ENCODE assay signal across 8 cellular contexts in genomic region chr6:33634203-33634727, GRCh38. TPM values are rescaled to one million over a fixed set of nuclear protein-coding genes. Genes with fewer than 3 reads are reported as not detected.
A peak's percentile ranks its signal among the peaks of the same experiment; 100 is the strongest.
DNase-seq lines count a peak whose midpoint lies in the region; ATAC-seq, FAIRE-seq and TF ChIP-seq lines count a peak whose summit lies in the region.

No MANE protein-coding gene starts in this region.

- no peaks in the 10 kb centered on the region for H3K36me3 ChIP-seq in MM.1S (replicated peaks; ENCODE audit: insufficient read depth, low read length)
- peaks cover 10% of the 10 kb centered on the region for H3K36me3 ChIP-seq in bronchial epithelial cell (ENCODE audit: control insufficient read depth, insufficient read depth, low read length)

- DNase-seq in AG08396 (ENCODE audit: low spot score): peak; percentile 71
- no peak for DNase-seq in MM.1S
- DNase-seq in bronchial epithelial cell (ENCODE audit: low read depth): no peak
- no peak for DNase-seq in mesothelial cell of epicardium (ENCODE audit: low spot score in 2 of 2, unreplicated experiment in 2 of 2)
- no peak for DNase-seq in GM10248 (ENCODE audit: extremely low spot score)
- DNase-seq in D721Med (ENCODE audit: insufficient read length, low spot score): no peak
- no peak for DNase-seq in NK-92 (lab: John Stamatoyannopoulos, UW; ENCODE audit: unreplicated experiment)

- CTCF ChIA-PET in GM10248 (lab: Yijun Ruan, JAX): interaction anchor here (0.6 to 3.7 kb wide), 7 partner anchors 9 to 66 kb away, joined by 3 to 12 read pairs (median 3); partner anchors contain the start of gene BAK1

- H3K79me2 ChIP-seq in MM.1S (ENCODE audit: low read length): peaks cover 88% of the 10 kb centered on the region

- no peak overlapping the region for H3K9ac ChIP-seq in MM.1S (ENCODE audit: low read length)

- peaks cover 41% of the 10 kb centered on the region for H3K27me3 Mint-ChIP-seq in mesothelial cell of epicardium (ENCODE audit: low read depth)

- peaks cover 17% of the 10 kb centered on the region for H4K20me1 ChIP-seq in MM.1S (ENCODE audit: insufficient read depth, low read length)

- H3K27ac ChIP-seq in MM.1S (ENCODE audit: low read length): no peak overlapping the region

- H3K9me3 ChIP-seq in MM.1S (replicated peaks; ENCODE audit: insufficient read depth, low read length): no peaks in the 10 kb centered on the region

- H3K9me2 ChIP-seq in MM.1S (replicated peaks; ENCODE audit: insufficient read depth, low read length): no peaks in the 10 kb centered on the region

- no peak overlapping the region for H2AFZ ChIP-seq in MM.1S (ENCODE audit: low read length)

- H3K4me3 ChIP-seq in MM.1S (ENCODE audit: low read length) (peak overlapping the region; percentile 34; the same call in 1 of the 2 replicates), bronchial epithelial cell (ENCODE audit: low read depth, low read length) (peak overlapping the region; percentile 35)

- peaks cover 10% of the 10 kb centered on the region for H3K4me1 ChIP-seq in MM.1S (ENCODE audit: low read length)

- POLR2A ChIA-PET in GM10248 (lab: Yijun Ruan, JAX): interaction anchor here (0.6 to 0.8 kb wide), 2 partner anchors 13 to 57 kb away, joined by 3 read pairs; partner anchors contain the start of gene ITPR3

- H3K36me3 Mint-ChIP-seq in mesothelial cell of epicardium: no peaks in the 10 kb centered on the region

- peak overlapping the region; percentile 80 for H3K4me3 Mint-ChIP-seq in mesothelial cell of epicardium

- H3K4me2 ChIP-seq in MM.1S (ENCODE audit: low read depth, low read length): peak overlapping the region; percentile 64

- no peaks in the 10 kb centered on the region for H3K9me3 Mint-ChIP-seq in mesothelial cell of epicardium

- H3K27me3 ChIP-seq in MM.1S (replicated peaks; ENCODE audit: insufficient read depth, low read length) (no peaks in the 10 kb centered on the region), bronchial epithelial cell (ENCODE audit: control insufficient read depth, insufficient read depth, low read length) (no peaks in the 10 kb centered on the region)

- TF ChIP-seq CTCF in MM.1S (IDR thresholded peaks at IDR 0.05; ENCODE audit: low read length) (no peak), bronchial epithelial cell (IDR thresholded peaks at IDR 0.05; ENCODE audit: insufficient read depth, low read length, severe bottlenecking) (no peak), mesothelial cell of epicardium (IDR thresholded peaks at IDR 0.05; ENCODE audit: unreplicated experiment) (no peak), GM10248 (IDR thresholded peaks at IDR 0.05; ENCODE audit: control extremely low read depth, extremely low read depth, low read depth, missing control alignments) (no peak), D721Med (IDR thresholded peaks at IDR 0.05; ENCODE audit: insufficient read depth, missing control alignments) (no peak)

- peak; percentile 50 for FAIRE-seq in bronchial epithelial cell (lab: Jason Lieb, UNC)
- no peak for FAIRE-seq in D721Med (lab: Jason Lieb, UNC)

- peak overlapping the region; percentile 80 for H3K27ac Mint-ChIP-seq in mesothelial cell of epicardium

- peaks cover 5% of the 10 kb centered on the region; the same call in 1 of the 2 replicates for H3F3A ChIP-seq in MM.1S (ENCODE audit: insufficient read depth, low read length)

- ATAC-seq in GM21825 (IDR thresholded peaks at IDR 0.05; ENCODE audit: unreplicated experiment): no peak

- H3K4me1 Mint-ChIP-seq in mesothelial cell of epicardium: peaks cover 21% of the 10 kb centered on the region

RNA-seq across cellular contexts. Expression of gene ITPR3, which starts 13.1 kb away (rescaled TPM):
- total RNA-seq in bronchial epithelial cell (66.6 and 95.6 TPM in 2 replicates), mesothelial cell of epicardium (6.3 to 6.4 TPM (median 6.4 TPM) in 3 replicates)

RNA-seq across cellular contexts. Expression of gene BAK1, which starts 54.2 kb away (rescaled TPM):
- total RNA-seq in bronchial epithelial cell: 25.5 and 47.5 TPM in 2 replicates
- total RNA-seq in mesothelial cell of epicardium: 14.0 to 15.1 TPM (median 15.0 TPM) in 3 replicates
